ENCODE assay signal across 16 cellular contexts in the genomic region with DNA sequence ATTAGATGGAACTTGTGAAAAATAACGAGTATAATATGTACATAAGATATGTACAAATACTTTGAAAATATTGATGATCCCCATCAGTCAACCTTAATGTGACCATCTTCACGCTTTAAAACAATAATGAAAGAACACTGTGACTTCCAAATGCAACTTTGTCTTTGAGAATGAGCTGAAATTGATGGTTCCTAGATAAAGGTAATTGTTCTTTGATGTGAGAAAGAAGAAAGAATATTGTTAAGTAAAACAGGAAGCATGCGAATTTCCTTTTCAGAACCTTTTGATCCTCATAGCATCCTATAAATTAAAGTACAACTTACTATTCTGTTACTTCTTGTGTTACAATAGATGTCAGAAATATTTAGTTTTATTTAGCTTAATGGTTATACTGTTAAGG. TPM values are rescaled to one million over a fixed set of nuclear protein-coding genes. Genes with fewer than 3 reads are reported as not detected.
A peak's percentile ranks its signal among the peaks of the same experiment; 100 is the strongest.
DNase-seq lines count a peak whose midpoint lies in the region; ATAC-seq and TF ChIP-seq lines count a peak whose summit lies in the region.
"Had no signal": no experiment of that assay in that cellular context is flagged by ENCODE, and none has a peak within 500 bp of the region (broad histone marks: within the 10 kb centered on the region; RNA-seq: fewer than 3 reads in every experiment).

No MANE protein-coding gene starts in this region.

- no peak for DNase-seq in activated T-cell treated with anti-CD3 and anti-CD28 coated beads, Interleukin-2, amount 50 U/mL, for 72 hours
- no peak for DNase-seq in activated T-cell treated with anti-CD3 and anti-CD28 coated beads for 4 hours
- peak; percentile 41 for DNase-seq in central memory CD4-positive, alpha-beta T cell
- no peak for DNase-seq in activated CD4-positive, CD25-positive, alpha-beta regulatory T cell (lab: John Stamatoyannopoulos, UW)
- no peak for DNase-seq in coronary artery (ENCODE audit: low spot score)
- DNase-seq: 8988T, AML-193, DMS79, EL, GOT3, H9, IMR-90 had no signal

- no peaks in the 10 kb centered on the region for H3K9me2 ChIP-seq in Loucy (replicated peaks; ENCODE audit: low read depth, low read length)

- H3K27ac ChIP-seq in coronary artery = no peak overlapping the region
- H3K27ac ChIP-seq: BLaER1 had no signal

- H3K4me2 ChIP-seq in Loucy (ENCODE audit: low read depth, low read length, poor library complexity, severe bottlenecking) = peak overlapping the region; percentile 17
- H3K4me2 ChIP-seq: BLaER1 had no signal

- H3K4me3 ChIP-seq in Loucy (ENCODE audit: low read length, poor library complexity, severe bottlenecking) = no peak overlapping the region
- H3K4me3 ChIP-seq in coronary artery = no peak overlapping the region
- H3K4me3 ChIP-seq: BLaER1 had no signal

- H2AFZ ChIP-seq in Loucy (ENCODE audit: low read length) = no peak overlapping the region

- no peaks in the 10 kb centered on the region for H3K9me3 Mint-ChIP-seq in activated T-cell treated with anti-CD3 and anti-CD28 coated beads, Interleukin-2, amount 50 U/mL, for 72 hours
- H3K9me3 Mint-ChIP-seq: H9 had no signal

- no peaks in the 10 kb centered on the region for H4K20me1 ChIP-seq in Loucy (ENCODE audit: insufficient read depth, low read length, poor library complexity, severe bottlenecking)
- H4K20me1 ChIP-seq: BLaER1 had no signal

- H3K4me3 Mint-ChIP-seq in activated T-cell treated with anti-CD3 and anti-CD28 coated beads, Interleukin-2, amount 50 U/mL, for 72 hours = peak overlapping the region in 1 of 2 donors; percentile 24
- H3K4me3 Mint-ChIP-seq: H9 had no signal

- H3K36me3 Mint-ChIP-seq in activated T-cell treated with anti-CD3 and anti-CD28 coated beads, Interleukin-2, amount 50 U/mL, for 72 hours (ENCODE audit: insufficient read depth in 2 of 2) = peaks cover 0 to 3% of the 10 kb centered on the region in 2 donors

- H3F3A ChIP-seq in Loucy (ENCODE audit: low read depth) = no peaks in the 10 kb centered on the region

- H3K36me3 ChIP-seq in Loucy (ENCODE audit: insufficient read depth, low read length) = no peaks in the 10 kb centered on the region
- H3K36me3 ChIP-seq: BLaER1 had no signal

- no peaks in the 10 kb centered on the region for H3K79me2 ChIP-seq in Loucy (ENCODE audit: insufficient read depth, low read length)

- no peak overlapping the region for H3K9ac ChIP-seq in Loucy (ENCODE audit: low read depth, low read length, poor library complexity, severe bottlenecking)
- H3K9ac ChIP-seq: BLaER1 had no signal

- H3K27ac Mint-ChIP-seq in activated T-cell treated with anti-CD3 and anti-CD28 coated beads, Interleukin-2, amount 50 U/mL, for 72 hours = peak overlapping the region; percentile 9
- H3K27ac Mint-ChIP-seq: H9 had no signal

- H3K27me3 ChIP-seq in Loucy (ENCODE audit: insufficient read depth, low read length, poor library complexity, severe bottlenecking) = no peaks in the 10 kb centered on the region
- H3K27me3 ChIP-seq: BLaER1 had no signal

- H3K27me3 Mint-ChIP-seq in activated T-cell treated with anti-CD3 and anti-CD28 coated beads, Interleukin-2, amount 50 U/mL, for 72 hours (ENCODE audit: low read depth) = no peaks in the 10 kb centered on the region

- H3K9me3 ChIP-seq in Loucy (ENCODE audit: insufficient read depth, low read depth, low read length) = no peaks in the 10 kb centered on the region
- H3K9me3 ChIP-seq: BLaER1 had no signal

- peaks cover 16% of the 10 kb centered on the region for H3K4me1 Mint-ChIP-seq in activated T-cell treated with anti-CD3 and anti-CD28 coated beads, Interleukin-2, amount 50 U/mL, for 72 hours (ENCODE audit: low read depth)
- H3K4me1 Mint-ChIP-seq: H9 had no signal

- no peaks in the 10 kb centered on the region for H3K4me1 ChIP-seq in Loucy (ENCODE audit: insufficient read depth, low read length, poor library complexity, severe bottlenecking)
- H3K4me1 ChIP-seq: BLaER1 had no signal

- no peak for ATAC-seq in activated T-cell treated with anti-CD3 and anti-CD28 coated beads, Interleukin-2, amount 50 U/mL, for 72 hours (replicated peaks in 1 of 2)
- ATAC-seq in GM21526 (IDR thresholded peaks at IDR 0.05; ENCODE audit: low FRiP score, unreplicated experiment) = no peak

- TF ChIP-seq CTCF in Loucy (conservative IDR thresholded peaks at IDR 0.05; ENCODE audit: low read length) (no peak), coronary artery (IDR thresholded peaks at IDR 0.05) (no peak)

RNA-seq across cellular contexts. Expression of gene IL2, which starts 22.2 kb away (rescaled TPM):
- total RNA-seq in activated T-cell treated with anti-CD3 and anti-CD28 coated beads, Interleukin-2, amount 50 U/mL, for 72 hours = 10 to 100 TPM; 19.1 to 24.8 TPM
- total RNA-seq: H9, HT-29, IMR-90 had no signal

RNA-seq across cellular contexts. Expression of gene ADAD1, which starts 55.5 kb away (rescaled TPM):
- total RNA-seq in activated T-cell treated with anti-CD3 and anti-CD28 coated beads, Interleukin-2, amount 50 U/mL, for 72 hours = not detected
- total RNA-seq: H9, HT-29, IMR-90 had no signal
